Comparison of ENCODE assay signal across 19 cellular contexts in the genomic region with DNA sequence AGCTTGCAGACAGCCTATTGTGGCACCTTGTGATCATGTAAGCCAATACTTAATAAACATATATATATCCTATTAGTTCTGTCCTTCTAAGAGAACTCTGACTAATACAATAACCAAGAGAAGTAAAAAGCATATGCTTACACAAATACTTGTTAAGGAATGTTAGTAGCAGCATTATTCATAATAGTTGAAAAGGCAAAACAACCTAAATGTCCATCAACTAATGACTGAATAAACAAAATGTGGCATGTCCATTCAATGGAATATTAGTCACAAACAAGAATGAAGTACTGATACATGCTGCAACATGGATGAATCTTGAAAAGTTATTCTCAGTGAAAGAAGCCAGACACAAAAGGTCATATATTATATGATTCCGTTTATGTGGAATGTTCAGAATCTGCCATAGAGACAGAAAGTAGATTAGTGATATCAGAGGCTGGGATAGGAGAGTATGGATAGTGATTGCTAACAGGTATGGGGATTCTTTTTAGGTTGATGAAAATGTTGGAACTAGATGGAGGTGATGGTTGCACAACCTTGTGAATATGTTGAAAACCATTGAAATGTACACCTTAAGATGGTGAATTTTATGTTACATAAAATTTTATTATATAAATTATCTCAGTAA.
DNase-seq lines count a peak whose midpoint lies in the region; FAIRE-seq and TF ChIP-seq lines count a peak whose summit lies in the region.
"Had no signal": no experiment of that assay in that cellular context is flagged by ENCODE, and none has a peak within 500 bp of the region (broad histone marks: within the 10 kb centered on the region; RNA-seq: fewer than 3 reads in every experiment).

No MANE protein-coding gene starts in this region.

- no peak for TF ChIP-seq CTCF in mammary epithelial cell (conservative IDR thresholded peaks at IDR 0.05 in 1 of 2, IDR thresholded peaks at IDR 0.05 in 1 of 2; ENCODE audit: extremely low read depth in 1 of 2, insufficient read depth in 1 of 2, low read depth in 1 of 2, low read length in 2 of 2)
- no peak for TF ChIP-seq CTCF in breast epithelium (IDR thresholded peaks at IDR 0.05)
- TF ChIP-seq CTCF in keratinocyte (optimal IDR thresholded peaks at IDR 0.05 in 1 of 3, IDR thresholded peaks at IDR 0.05 in 1 of 3, conservative IDR thresholded peaks at IDR 0.05 in 1 of 3; ENCODE audit: extremely low read depth in 1 of 3, insufficient read depth in 2 of 3, low read length in 3 of 3): no peak
- no peak for TF ChIP-seq CTCF in Calu3 (IDR thresholded peaks at IDR 0.05; ENCODE audit: unreplicated experiment)

- WGBS in mammary epithelial cell (ENCODE audit: low coverage, missing lambda C conversion rate): 0% methylated on average over 1 of the region's 1 CpG

- intact Hi-C loops in mammary epithelial cell (cut with micrococcal nuclease): no loop called here
- intact Hi-C loops in breast epithelium (cut with DNase I; ENCODE audit: low total_unique reads): no loop called here
- intact Hi-C loops in Calu3 (cut with micrococcal nuclease; ENCODE audit: unreplicated experiment): loop anchor here (10.0 kb wide), 1 partner anchor 105 kb away; no protein-coding TSS in a partner anchor

- no peak overlapping the region for H3K4me3 Mint-ChIP-seq in Calu3 (ENCODE audit: low read depth, unreplicated experiment)
- H3K4me3 Mint-ChIP-seq: CD14-positive monocyte; CD8-positive, alpha-beta T cell; H9 had no signal

- H2AFZ ChIP-seq in mammary epithelial cell (ENCODE audit: low read depth, low read length) (no peak overlapping the region), keratinocyte (ENCODE audit: control insufficient read depth, low read length) (no peak overlapping the region)

- H3K9me3 Mint-ChIP-seq in Calu3 (ENCODE audit: low read depth, unreplicated experiment): no peaks in the 10 kb centered on the region
- H3K9me3 Mint-ChIP-seq: CD8-positive, alpha-beta T cell; H9 had no signal

- dilution Hi-C loops in mammary epithelial cell (cut with HindIII; ENCODE audit: low sequenced_read_pairs): no loop called here
- dilution Hi-C loops in keratinocyte (cut with MboI; ENCODE audit: extremely low pct_ligation_motif_present, low sequenced_read_pairs): no loop called here

- H4K20me1 ChIP-seq in mammary epithelial cell (ENCODE audit: insufficient read depth, low read length): no peaks in the 10 kb centered on the region
- H4K20me1 ChIP-seq in keratinocyte (ENCODE audit: control insufficient read depth, extremely low read depth, insufficient read depth, low read length): no peaks in the 10 kb centered on the region
- H4K20me1 ChIP-seq: BLaER1 had no signal

- CTCF ChIA-PET in mammary epithelial cell (lab: Charles Lee; ENCODE audit: low non-redundant PET) (no interaction called here), Calu3 (lab: Charles Lee) (no interaction called here)

- FAIRE-seq in keratinocyte (lab: Jason Lieb, UNC): no peak
- FAIRE-seq: GM12878, H1, HTR-8/SVneo had no signal

- H3K9me3 ChIP-seq in mammary epithelial cell (replicated peaks; ENCODE audit: insufficient read depth, low read length) (no peaks in the 10 kb centered on the region), breast epithelium (no peaks in the 10 kb centered on the region), keratinocyte (ENCODE audit: control insufficient read depth, low read depth, low read length) (no peaks in the 10 kb centered on the region)

- H3K9ac ChIP-seq in mammary epithelial cell (ENCODE audit: insufficient read depth, low read length) (no peak overlapping the region), keratinocyte (ENCODE audit: control insufficient read depth, extremely low read depth, insufficient read depth, low read length) (no peak overlapping the region)
- H3K9ac ChIP-seq: BLaER1 had no signal

- DNase-seq in mammary epithelial cell (peak; percentile 79), breast epithelium (ENCODE audit: low spot score in 2 of 2) (no peak), epithelial cell of prostate (ENCODE audit: low read depth, low spot score) (peak; percentile 88), keratinocyte (ENCODE audit: low read depth, low spot score) (peak; percentile 66), NAMALWA (ENCODE audit: low spot score) (no peak), Calu3 (no peak), retina (no peak)
- DNase-seq: 8988T; CD8-positive, alpha-beta T cell; DMS 273 treated with DMSO at 0.1 percent for 48 hours; DMS53; DND-41; EL; H9 had no signal

- H3K36me3 Mint-ChIP-seq in Calu3 (ENCODE audit: insufficient read depth, unreplicated experiment): no peaks in the 10 kb centered on the region
- H3K36me3 Mint-ChIP-seq: CD14-positive monocyte; CD8-positive, alpha-beta T cell had no signal

- TF ChIP-seq POLR2A in breast epithelium (IDR thresholded peaks at IDR 0.05): no peak

- no peaks in the 10 kb centered on the region for H3K27me3 ChIP-seq in mammary epithelial cell (ENCODE audit: insufficient read depth, low read length)
- H3K27me3 ChIP-seq in breast epithelium: no peaks in the 10 kb centered on the region
- no peaks in the 10 kb centered on the region for H3K27me3 ChIP-seq in keratinocyte (ENCODE audit: control insufficient read depth, extremely low read depth, insufficient read depth, low read length)
- H3K27me3 ChIP-seq: BLaER1 had no signal

- H3K36me3 ChIP-seq in mammary epithelial cell (ENCODE audit: insufficient read depth, low read length): no peaks in the 10 kb centered on the region
- H3K36me3 ChIP-seq in breast epithelium: no peaks in the 10 kb centered on the region
- no peaks in the 10 kb centered on the region for H3K36me3 ChIP-seq in keratinocyte (ENCODE audit: control insufficient read depth in 2 of 2, extremely low read depth in 1 of 2, insufficient read depth in 2 of 2, low read length in 2 of 2)
- H3K36me3 ChIP-seq: BLaER1 had no signal

- H3K79me2 ChIP-seq in mammary epithelial cell (ENCODE audit: insufficient read depth, low read length): no peaks in the 10 kb centered on the region
- H3K79me2 ChIP-seq in keratinocyte (ENCODE audit: control insufficient read depth, insufficient read depth, low read length): no peaks in the 10 kb centered on the region

- H3K4me1 ChIP-seq in mammary epithelial cell (ENCODE audit: insufficient read depth, low read length): peaks cover 6% of the 10 kb centered on the region
- no peaks in the 10 kb centered on the region for H3K4me1 ChIP-seq in breast epithelium
- H3K4me1 ChIP-seq in keratinocyte (ENCODE audit: control insufficient read depth, extremely low read depth, insufficient read depth, low read length): peaks cover 3% of the 10 kb centered on the region
- H3K4me1 ChIP-seq: BLaER1 had no signal

- in situ Hi-C loops in mammary epithelial cell (cut with MboI; ENCODE audit: low sequenced_read_pairs in 2 of 2): no loop called here

- H3K4me2 ChIP-seq in mammary epithelial cell (ENCODE audit: insufficient read depth, low read depth, low read length) (no peak overlapping the region), keratinocyte (ENCODE audit: control insufficient read depth, extremely low read depth, insufficient read depth, low read depth, low read length) (no peak overlapping the region)
- H3K4me2 ChIP-seq: BLaER1 had no signal

- no peak overlapping the region for H3K27ac ChIP-seq in mammary epithelial cell (ENCODE audit: insufficient read depth, low read depth, low read length)
- H3K27ac ChIP-seq in breast epithelium: no peak overlapping the region
- H3K27ac ChIP-seq in epithelial cell of prostate: peak overlapping the region; percentile 54
- no peak overlapping the region for H3K27ac ChIP-seq in keratinocyte (ENCODE audit: control insufficient read depth, insufficient read depth, low read length)
- H3K27ac ChIP-seq: BLaER1 had no signal

- H3K9me1 ChIP-seq in keratinocyte (ENCODE audit: control insufficient read depth, extremely low read depth, insufficient read depth, low read length): no peaks in the 10 kb centered on the region

- H3K27me3 Mint-ChIP-seq in Calu3 (ENCODE audit: unreplicated experiment): peaks cover 56% of the 10 kb centered on the region

- no peaks in the 10 kb centered on the region for H3K4me1 Mint-ChIP-seq in Calu3 (ENCODE audit: low read depth, unreplicated experiment)
- H3K4me1 Mint-ChIP-seq: CD14-positive monocyte, H9 had no signal

- H3K4me3 ChIP-seq in mammary epithelial cell (replicated peaks in 1 of 3; ENCODE audit: insufficient read depth in 1 of 3, low read depth in 2 of 3, low read length in 3 of 3) (no peak overlapping the region), breast epithelium (no peak overlapping the region), keratinocyte (ENCODE audit: control insufficient read depth in 2 of 3, extremely low read depth in 1 of 3, insufficient read depth in 2 of 3, low read depth in 1 of 3, low read length in 3 of 3) (no peak overlapping the region)
- H3K4me3 ChIP-seq: BLaER1, GM12878 had no signal

- H3K27ac Mint-ChIP-seq in Calu3 (ENCODE audit: unreplicated experiment): no peak overlapping the region
- H3K27ac Mint-ChIP-seq: CD14-positive monocyte; CD8-positive, alpha-beta T cell; H9 had no signal

- BruUV-seq in mammary epithelial cell (replicated peaks; lab: Mats Ljungman, UMichigan) (no TSS peak), Calu3 (replicated peaks; lab: Mats Ljungman, UMichigan) (no TSS peak)

Comparison
In these comparisons a context has a peak if more than half of its experiments do, and no peak if none do; other contexts are left out.
1. DNase-seq: peak in mammary epithelial cell (single experiment), epithelial cell of prostate (single experiment) and keratinocyte (single experiment); none in breast epithelium (0 of 2), NAMALWA (single experiment), Calu3 (single experiment) and retina (single experiment).